9 cellular contexts compared by ENCODE assay signal in the genomic region with DNA sequence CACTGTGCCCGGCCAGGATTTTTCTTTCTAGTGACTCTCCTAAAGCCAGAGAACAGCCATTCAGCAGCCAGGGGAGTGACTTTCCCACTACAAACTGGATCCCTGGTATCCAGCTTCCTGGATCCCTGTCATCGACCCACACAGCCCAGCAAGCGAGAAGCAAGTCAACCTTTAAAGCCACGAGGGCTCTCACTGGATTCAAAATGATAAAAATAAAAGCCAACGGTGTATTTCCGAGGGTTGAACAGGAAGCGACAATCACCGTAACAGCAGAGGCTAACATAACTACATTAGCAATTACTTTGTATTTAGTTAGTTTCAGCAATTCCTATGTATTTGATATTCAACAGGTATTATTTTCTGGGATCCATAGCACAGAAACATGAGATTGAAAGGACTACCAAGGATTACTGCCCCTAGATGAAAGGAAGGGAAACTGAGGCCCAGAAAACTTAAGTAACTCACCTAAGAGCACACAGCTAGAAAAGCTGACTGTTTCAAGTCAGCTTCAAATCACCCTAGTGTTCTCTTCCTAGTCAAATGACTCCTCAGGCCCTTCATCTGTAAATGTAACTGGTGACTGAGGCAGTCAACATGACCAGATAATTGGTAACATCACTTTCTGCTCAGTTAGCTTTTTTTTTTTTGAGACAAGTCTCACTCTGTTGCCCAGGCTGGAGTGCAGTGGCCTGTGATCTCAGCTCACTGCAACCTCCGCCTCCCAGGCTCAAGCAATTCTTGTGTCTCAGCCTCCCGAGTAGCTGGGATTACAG. TPM values are rescaled to one million over a fixed set of nuclear protein-coding genes. Genes with fewer than 3 reads are reported as not detected.
DNase-seq lines count a peak whose midpoint lies in the region; ATAC-seq and TF ChIP-seq lines count a peak whose summit lies in the region.
"Had no signal": no experiment of that assay in that cellular context is flagged by ENCODE, and none has a peak within 500 bp of the region (broad histone marks: within the 10 kb centered on the region; RNA-seq: fewer than 3 reads in every experiment).

No MANE protein-coding gene starts in this region.

- peaks cover 0 to 2% (median 0%) of the 10 kb centered on the region in 8 donors for H3K9me3 Mint-ChIP-seq in CD4-positive, alpha-beta memory T cell

- no peaks in the 10 kb centered on the region for H3K27me3 ChIP-seq in CD4-positive, alpha-beta memory T cell (ENCODE audit: insufficient read depth, low read length)
- no peaks in the 10 kb centered on the region for H3K27me3 ChIP-seq in parathyroid adenoma (ENCODE audit: control insufficient read depth, insufficient read depth, low read length)

- in situ Hi-C loops in SK-MEL-5 (cut with HindIII; ENCODE audit: low pct_unique_long_range_greater_than_20kb, low sequenced_read_pairs) = no loop called here

- H3K4me3 Mint-ChIP-seq in CD4-positive, alpha-beta memory T cell = peak overlapping the region; percentile 46 to 77 (median 72)

- no peaks in the 10 kb centered on the region for H3K36me3 ChIP-seq in CD4-positive, alpha-beta memory T cell (ENCODE audit: insufficient read depth, low read length)
- no peaks in the 10 kb centered on the region for H3K36me3 ChIP-seq in parathyroid adenoma (ENCODE audit: control insufficient read depth, insufficient read depth, low read length)

- no peak for ATAC-seq in HG03354 (IDR thresholded peaks at IDR 0.05; ENCODE audit: poor library complexity, severe bottlenecking, unreplicated experiment)
- no peak for ATAC-seq in GM19324 (IDR thresholded peaks at IDR 0.05; ENCODE audit: low FRiP score, unreplicated experiment)

- H3K27ac ChIP-seq in CD4-positive, alpha-beta memory T cell (ENCODE audit: low read depth, low read length) = peak overlapping the region; percentile 99
- peak overlapping the region; percentile 6 for H3K27ac ChIP-seq in epithelial cell of prostate
- peak overlapping the region; percentile 92 for H3K27ac ChIP-seq in parathyroid adenoma

- H3K4me2 ChIP-seq in parathyroid adenoma (ENCODE audit: low read length) = peak overlapping the region; percentile 52

- H3K79me2 ChIP-seq in parathyroid adenoma = peaks cover 32% of the 10 kb centered on the region

- peaks cover 63% of the 10 kb centered on the region for H3K4me1 ChIP-seq in CD4-positive, alpha-beta memory T cell (ENCODE audit: insufficient read depth, low read length)
- peaks cover 44% of the 10 kb centered on the region for H3K4me1 ChIP-seq in parathyroid adenoma

- H3K4me1 Mint-ChIP-seq in CD4-positive, alpha-beta memory T cell = peaks cover 36 to 71% (median 53%) of the 10 kb centered on the region in 4 donors

- peaks cover 0 to 2% of the 10 kb centered on the region in 2 donors for H3K27me3 Mint-ChIP-seq in CD4-positive, alpha-beta memory T cell

- H3K9ac ChIP-seq in parathyroid adenoma = no peak overlapping the region

- peak overlapping the region; percentile 51 for H2AFZ ChIP-seq in parathyroid adenoma

- H3K9me3 ChIP-seq in CD4-positive, alpha-beta memory T cell (ENCODE audit: control insufficient read depth in 1 of 2, low read length in 2 of 2) = no peaks in the 10 kb centered on the region
- H3K9me3 ChIP-seq in parathyroid adenoma (ENCODE audit: control insufficient read depth, low read length) = no peaks in the 10 kb centered on the region

- peak overlapping the region in 1 of 2 donors; percentile 4 for H3K4me3 ChIP-seq in CD4-positive, alpha-beta memory T cell (ENCODE audit: low read length in 2 of 2)
- H3K4me3 ChIP-seq in parathyroid adenoma (ENCODE audit: low read depth, low read length) = peak overlapping the region; percentile 1

- no peak for TF ChIP-seq CTCF in parathyroid adenoma (IDR thresholded peaks at IDR 0.05)

- intact Hi-C loops in CD4-positive, alpha-beta memory T cell (cut with micrococcal nuclease) = no loop called here

- CTCF ChIA-PET in CD4-positive, alpha-beta memory T cell (lab: Charles Lee; ENCODE audit: partially characterized antibody) = interaction anchor here (1.0 to 6.0 kb wide), 8 partner anchors 11 to 70 kb away, joined by 3 to 43 read pairs (median 4); a partner anchor contains a TSS

- peak in 3 of 5 donors; percentile 32 to 42 (median 36) for DNase-seq in CD4-positive, alpha-beta memory T cell
- DNase-seq in SK-MEL-5 (ENCODE audit: low read depth, low spot score) = peak; percentile 29
- no peak for DNase-seq in epithelial cell of prostate (ENCODE audit: low read depth, low spot score)
- DNase-seq in COR-L47 (lab: John Stamatoyannopoulos, UW) = no peak
- no peak for DNase-seq in pons (ENCODE audit: low spot score)

- peaks cover 7 to 14% of the 10 kb centered on the region in 2 donors for H3K36me3 Mint-ChIP-seq in CD4-positive, alpha-beta memory T cell

- peak overlapping the region; percentile 94 to 98 (median 96) for H3K27ac Mint-ChIP-seq in CD4-positive, alpha-beta memory T cell

- POLR2A ChIA-PET in CD4-positive, alpha-beta memory T cell (lab: Charles Lee; ENCODE audit: partially characterized antibody) = interaction anchor here (0.5 to 8.0 kb wide), 14 partner anchors 10 to 123 kb away, joined by 3 to 225 read pairs (median 6); a partner anchor contains a TSS

RNA-seq across cellular contexts. Expression of a gene that starts 2.7 kb away (rescaled TPM):
- 10 to 100 TPM; 17.4 to 17.8 TPM for total RNA-seq in CD4-positive, alpha-beta memory T cell
- polyA plus RNA-seq in CD4-positive, alpha-beta memory T cell = 1 to 10 TPM in 1 of 2 donors, not detected in 1; 2.5 TPM
- total RNA-seq in SK-MEL-5 (2014; rRNA removed; shearing (Covaris generic)) = 0.87 and 0.90 TPM in 2 replicates
- polyA plus RNA-seq in SK-MEL-5 (2015; cell fraction: cytosol; rRNA removed) = 5.2 and 8.0 TPM in 2 replicates
- 4.3 and 4.8 TPM in 2 replicates for polyA plus RNA-seq in SK-MEL-5 (2015; cell fraction: nucleus; rRNA removed)

RNA-seq across cellular contexts. Expression of a gene that starts 24.5 kb away (rescaled TPM):
- total RNA-seq in CD4-positive, alpha-beta memory T cell = not detected
- polyA plus RNA-seq in CD4-positive, alpha-beta memory T cell = under 1 TPM in 1 of 2 donors, not detected in 1; 0.41 TPM
- not detected in 2 replicates for total RNA-seq in SK-MEL-5 (2014; rRNA removed; shearing (Covaris generic))
- not detected in 2 replicates for polyA plus RNA-seq in SK-MEL-5 (2015; cell fraction: cytosol; rRNA removed)
- polyA plus RNA-seq in SK-MEL-5 (2015; cell fraction: nucleus; rRNA removed) = not detected in 2 replicates
- total RNA-seq: NCI-H460 had no signal

RNA-seq across cellular contexts. Expression of a gene that starts 28.1 kb away (rescaled TPM):
- 10 to 100 TPM; 74.3 to 76.2 TPM for total RNA-seq in CD4-positive, alpha-beta memory T cell
- polyA plus RNA-seq in CD4-positive, alpha-beta memory T cell = 100 to 1,000 TPM; 101 to 104 TPM
- total RNA-seq in SK-MEL-5 (2014; rRNA removed; shearing (Covaris generic)) = 2.6 and 4.3 TPM in 2 replicates
- 3.9 and 4.2 TPM in 2 replicates for polyA plus RNA-seq in SK-MEL-5 (2015; cell fraction: cytosol; rRNA removed)
- 0.42 and 1.00 TPM in 2 replicates for polyA plus RNA-seq in SK-MEL-5 (2015; cell fraction: nucleus; rRNA removed)

RNA-seq across cellular contexts. Expression of a gene that starts 51.2 kb away (rescaled TPM):
- total RNA-seq in CD4-positive, alpha-beta memory T cell = 10 to 100 TPM; 92.9 to 96.7 TPM
- 1 to 10 TPM; 4.9 to 7.2 TPM for polyA plus RNA-seq in CD4-positive, alpha-beta memory T cell
- 8.3 and 9.3 TPM in 2 replicates for total RNA-seq in SK-MEL-5 (2014; rRNA removed; shearing (Covaris generic))
- polyA plus RNA-seq in SK-MEL-5 (2015; cell fraction: cytosol; rRNA removed) = 13.1 and 14.2 TPM in 2 replicates
- polyA plus RNA-seq in SK-MEL-5 (2015; cell fraction: nucleus; rRNA removed) = 85.2 and 93.9 TPM in 2 replicates

RNA-seq across cellular contexts. Expression of a gene that starts 58.4 kb away (rescaled TPM):
- not detected for total RNA-seq in CD4-positive, alpha-beta memory T cell
- not detected for polyA plus RNA-seq in CD4-positive, alpha-beta memory T cell
- not detected in 2 replicates for total RNA-seq in SK-MEL-5 (2014; rRNA removed; shearing (Covaris generic))
- 0.29 TPM in 1 of 2 replicates, not detected in the other for polyA plus RNA-seq in SK-MEL-5 (2015; cell fraction: cytosol; rRNA removed)
- not detected in 2 replicates for polyA plus RNA-seq in SK-MEL-5 (2015; cell fraction: nucleus; rRNA removed)
- total RNA-seq: NCI-H460 had no signal

Comparison
In these comparisons a context has a peak if more than half of its experiments do, and no peak if none do; other contexts are left out.
1. DNase-seq: peak in CD4-positive, alpha-beta memory T cell (3 of 5) and SK-MEL-5 (single experiment); none in epithelial cell of prostate (single experiment), COR-L47 (single experiment) and pons (single experiment).
2. H3K27ac ChIP-seq: peak in every context shown above with its lines; median percentile 99 in CD4-positive, alpha-beta memory T cell; 92 in parathyroid adenoma; 6 in epithelial cell of prostate.
3. RNA of a gene that starts 28.1 kb away (total RNA-seq): 74.3 to 76.2 TPM in CD4-positive, alpha-beta memory T cell; 2.6 to 4.3 TPM in SK-MEL-5; every median in the first group is over 10 times any median in the second.